8 cellular contexts compared by ENCODE assay signal in the genomic region with DNA sequence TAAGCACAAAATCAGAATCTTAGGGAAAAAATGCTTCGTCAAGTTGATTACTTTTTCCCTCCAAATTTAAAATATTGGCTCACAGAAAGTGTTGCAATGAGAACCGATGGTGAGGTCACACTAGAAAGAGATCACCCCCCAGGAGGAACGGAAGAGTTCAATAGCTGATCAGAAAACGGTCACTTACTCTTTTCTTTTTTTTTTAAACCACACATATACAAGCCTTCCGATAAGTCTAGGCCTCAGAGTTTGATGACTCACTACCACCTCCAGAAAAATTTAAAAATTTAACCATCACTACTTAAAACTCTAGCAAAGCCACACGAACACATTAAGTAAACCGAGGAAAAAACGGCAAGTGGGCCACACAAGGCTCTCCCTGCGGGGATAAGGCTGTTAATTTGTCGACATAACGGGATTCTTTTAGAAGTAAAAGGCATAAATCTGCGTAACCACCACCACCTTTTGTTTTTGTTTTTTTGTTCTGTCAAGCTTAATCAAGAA. TPM values are rescaled to one million over a fixed set of nuclear protein-coding genes. Genes with fewer than 3 reads are reported as not detected.
DNase-seq lines count a peak whose midpoint lies in the region; ATAC-seq, FAIRE-seq and TF ChIP-seq lines count a peak whose summit lies in the region.

No MANE protein-coding gene starts in this region.

- TF ChIP-seq POLR2A in HepG2 (IDR thresholded peaks at IDR 0.05; ENCODE audit: insufficient read depth in 1 of 2, low read depth in 2 of 2, low read length in 2 of 2) = no peak

- H3K9ac ChIP-seq in KMS-11 (peak overlapping the region; percentile 86), HepG2 (ENCODE audit: insufficient read depth, low read depth, low read length) (peak overlapping the region; percentile 99)

- no peaks in the 10 kb centered on the region for H3K36me3 ChIP-seq in KMS-11 (ENCODE audit: insufficient read depth)
- peaks cover 9 to 37% of the 10 kb centered on the region in 2 experiments; a peak in 4 of 5 replicates for H3K36me3 ChIP-seq in HepG2 (replicated peaks in 1 of 2; ENCODE audit: control insufficient read depth in 1 of 2, insufficient read depth in 2 of 2, low read length in 2 of 2)

- peaks cover 10% of the 10 kb centered on the region for H3K4me1 ChIP-seq in KMS-11 (ENCODE audit: low read depth, poor library complexity, severe bottlenecking)
- H3K4me1 ChIP-seq in HepG2 (ENCODE audit: insufficient read depth, low read length) = peaks cover 79% of the 10 kb centered on the region

- ATAC-seq in HepG2 = no peak

- H3K27ac ChIP-seq in KMS-11 (peak overlapping the region; percentile 76; the same call in 1 of the 2 replicates), HepG2 (ENCODE audit: extremely low read length, insufficient read depth, low read length) (peak overlapping the region; percentile 97)

- TF ChIP-seq CTCF in KMS-11 (conservative IDR thresholded peaks at IDR 0.05; ENCODE audit: low read depth, low read length) (no peak), HepG2 (CRISPR knock-in tag; IDR thresholded peaks at IDR 0.05) (no peak), type B pancreatic cell (conservative IDR thresholded peaks at IDR 0.05) (no peak)

- 5% methylated on average over 12 of the region's 12 CpGs for WGBS in HepG2 (ENCODE audit: low lambda C conversion rate)

- TF ChIP-seq EP300 in HepG2 (IDR thresholded peaks at IDR 0.05; ENCODE audit: low read depth in 2 of 2, low read length in 2 of 2) (no peak), HepG2 (CRISPR knock-in tag; IDR thresholded peaks at IDR 0.05; ENCODE audit: borderline replicate concordance) (no peak)

- H3K36me3 Mint-ChIP-seq in type B pancreatic cell = peaks cover 15% of the 10 kb centered on the region

- H3K4me2 ChIP-seq in KMS-11 (peak overlapping the region; percentile 95), HepG2 (ENCODE audit: low read depth, low read length) (peak overlapping the region; percentile 73)

- no peak overlapping the region for H3K4me3 ChIP-seq in KMS-11 (IDR thresholded peaks at IDR 0.05; ENCODE audit: insufficient read depth, low read depth, low read length)
- peak overlapping the region; percentile 66 to 86 (median 76) for H3K4me3 ChIP-seq in HepG2 (replicated peaks in 1 of 3; ENCODE audit: insufficient read depth in 1 of 3, low read depth in 2 of 3, low read length in 3 of 3)

- H4K20me1 ChIP-seq in KMS-11 (ENCODE audit: insufficient read depth) = 0 out of 2 replicates have a peak, but pooled peaks cover 2% of the 10 kb centered on the region
- H4K20me1 ChIP-seq in HepG2 (ENCODE audit: insufficient read depth, low read length) = peaks cover 55% of the 10 kb centered on the region

- in situ Hi-C loops in HepG2 (cut with HindIII; ENCODE audit: extremely low pct_ligation_motif_present, low pct_unique_long_range_greater_than_20kb) = no loop called here

- DNase-seq in AG08396 (ENCODE audit: low spot score) (peak; percentile 75), amniotic stem cell (lab: John Stamatoyannopoulos, UW) (peak; percentile 10), HepG2 (ENCODE audit: low spot score) (no peak), type B pancreatic cell (ENCODE audit: extremely low spot score, unreplicated experiment) (no peak), HEK293T (ENCODE audit: extremely low spot score) (no peak), HT-29 (ENCODE audit: low spot score) (no peak)
- DNase-seq in stimulated activated CD4-positive, alpha-beta T cell treated with anti-CD3 and anti-CD28 coated beads, Interleukin-4, amount 100 ng/mL, for 4 hours = no peak

- BruUV-seq in HepG2 (replicated peaks; lab: Mats Ljungman, UMichigan) = TSS peak; percentile 62

- peak; percentile 64 for FAIRE-seq in HepG2 (lab: Jason Lieb, UNC)

- H3K27ac Mint-ChIP-seq in type B pancreatic cell = peak overlapping the region; percentile 99

- H3K9me3 Mint-ChIP-seq in type B pancreatic cell = no peaks in the 10 kb centered on the region

- H3K9me3 ChIP-seq in HepG2 (ENCODE audit: low read length) = no peaks in the 10 kb centered on the region

- H3K79me2 ChIP-seq in KMS-11 (ENCODE audit: insufficient read depth, low read depth) (peaks cover 60% of the 10 kb centered on the region), HepG2 (ENCODE audit: insufficient read depth, low read length) (peaks cover 58% of the 10 kb centered on the region)

- H3K4me3 Mint-ChIP-seq in type B pancreatic cell = peak overlapping the region; percentile 99

- POLR2A ChIA-PET in HepG2 (lab: Yijun Ruan, JAX) (interaction anchor here (0.6 to 2.0 kb wide), 11 partner anchors 8 to 650 kb away, joined by 3 to 13 read pairs (median 4); partner anchors contain the start of genes BRD3OS, CACFD1, MED22 and RPL7A), HEK293T (lab: Yijun Ruan, JAX) (interaction anchor here (0.6 to 1.4 kb wide), 10 partner anchors 11 to 104 kb away, joined by 3 to 15 read pairs (median 5); partner anchors contain the start of genes CACFD1, MED22, RPL7A and SLC2A6)

- intact Hi-C loops in HepG2 (cut with micrococcal nuclease; ENCODE audit: unreplicated experiment) = no loop called here

- CTCF ChIA-PET in HepG2 (lab: Yijun Ruan, JAX; ENCODE audit: low intra/inter-chr PET ratio, low total read pairs) = no interaction called here
- CTCF ChIA-PET in HEK293T (lab: Yijun Ruan, JAX) = interaction anchor here (0.5 kb wide), 1 partner anchor 214 kb away, joined by 4 read pairs; no protein-coding TSS in a partner anchor

- no peak for TF ChIP-seq RAD21 in HepG2 (CRISPR knock-in tag; IDR thresholded peaks at IDR 0.05)

- H2AFZ ChIP-seq in KMS-11 (ENCODE audit: low read depth) (no peak overlapping the region), HepG2 (ENCODE audit: low read length) (no peak overlapping the region)

- H3K27me3 Mint-ChIP-seq in type B pancreatic cell = no peaks in the 10 kb centered on the region

- H3K27me3 ChIP-seq in KMS-11 (ENCODE audit: insufficient read depth, low read depth) (no peaks in the 10 kb centered on the region; the same call in 1 of the 2 replicates), HepG2 (ENCODE audit: control insufficient read depth in 1 of 2, insufficient read depth in 2 of 2, low read length in 2 of 2) (no peaks in the 10 kb centered on the region)

- peaks cover 37% of the 10 kb centered on the region for H3K4me1 Mint-ChIP-seq in type B pancreatic cell (ENCODE audit: unreplicated experiment)

RNA-seq across cellular contexts. Expression of gene SURF4, which starts 1.2 kb away (rescaled TPM):
- total RNA-seq in HepG2 (2016; rRNA removed; fragmentation: Illumina TruSeq; extraction: Trizol) (135 and 265 TPM in 2 replicates), type B pancreatic cell (ENCODE audit: low replicate concordance) (173 and 224 TPM in 2 replicates)
- total RNA-seq in HepG2 (2016; cell fraction: cytosol; rRNA removed; fragmentation: Illumina TruSeq; extraction: Trizol; ENCODE audit: low read depth) = 32.2 and 32.9 TPM in 2 replicates
- 115 and 269 TPM in 2 replicates for total RNA-seq in HepG2 (2016; cell fraction: insoluble cytoplasmic fraction; rRNA removed; fragmentation: Illumina TruSeq; extraction: Trizol)
- total RNA-seq in HepG2 (2016; cell fraction: membrane; rRNA removed; fragmentation: Illumina TruSeq; extraction: Trizol) = 110 and 114 TPM in 2 replicates
- total RNA-seq in HepG2 (2016; cell fraction: nucleus; rRNA removed; fragmentation: Illumina TruSeq; extraction: Trizol) = 228 and 275 TPM in 2 replicates
- 220 and 224 TPM in 2 replicates for polyA plus RNA-seq in HepG2 (2011; rRNA removed)
- polyA plus RNA-seq in HepG2 (2011; cell fraction: cytosol; rRNA removed) = 264 and 277 TPM in 2 replicates
- polyA plus RNA-seq in HepG2 (2011; cell fraction: nucleus; rRNA removed) = 180 and 191 TPM in 2 replicates
- polyA plus RNA-seq in HepG2 (2012) = 188 and 224 TPM in 2 replicates
- 32.1 and 37.0 TPM in 2 replicates for polyA plus RNA-seq in HepG2 (2016; cell fraction: cytosol; fragmentation: Illumina TruSeq; extraction: Trizol; ENCODE audit: low read depth)
- polyA plus RNA-seq in HepG2 (2016; cell fraction: insoluble cytoplasmic fraction; fragmentation: Illumina TruSeq; extraction: Trizol; ENCODE audit: low read depth) = 124 and 145 TPM in 2 replicates
- 76.2 and 78.0 TPM in 2 replicates for polyA plus RNA-seq in HepG2 (2016; cell fraction: membrane; fragmentation: Illumina TruSeq; extraction: Trizol; ENCODE audit: low read depth)
- 397 and 400 TPM in 2 replicates for polyA plus RNA-seq in HepG2 (2016; cell fraction: nucleus; fragmentation: Illumina TruSeq; extraction: Trizol; ENCODE audit: insufficient read depth, low read depth)
- 375 and 710 TPM in 2 replicates for polyA minus RNA-seq in HepG2 (2011; rRNA and poly(A)+ RNA removed; ENCODE audit: low replicate concordance)
- 173 and 200 TPM in 2 replicates for polyA minus RNA-seq in HepG2 (2011; cell fraction: cytosol; rRNA and poly(A)+ RNA removed)
- 72.5 and 84.8 TPM in 2 replicates for polyA minus RNA-seq in HepG2 (2011; cell fraction: nucleus; rRNA and poly(A)+ RNA removed)
- 297 and 299 TPM in 2 replicates for total RNA-seq in HT-29 (2014; rRNA removed; shearing (Covaris generic))

RNA-seq across cellular contexts. Expression of gene STKLD1, which starts 1.5 kb away (rescaled TPM):
- 1.1 and 2.2 TPM in 2 replicates for total RNA-seq in HepG2 (2016; rRNA removed; fragmentation: Illumina TruSeq; extraction: Trizol)
- 3.2 and 4.6 TPM in 2 replicates for total RNA-seq in HepG2 (2016; cell fraction: cytosol; rRNA removed; fragmentation: Illumina TruSeq; extraction: Trizol; ENCODE audit: low read depth)
- total RNA-seq in HepG2 (2016; cell fraction: insoluble cytoplasmic fraction; rRNA removed; fragmentation: Illumina TruSeq; extraction: Trizol) = 1.6 TPM in 2 replicates
- 3.7 and 4.8 TPM in 2 replicates for total RNA-seq in HepG2 (2016; cell fraction: membrane; rRNA removed; fragmentation: Illumina TruSeq; extraction: Trizol)
- total RNA-seq in HepG2 (2016; cell fraction: nucleus; rRNA removed; fragmentation: Illumina TruSeq; extraction: Trizol) = 0.53 and 0.75 TPM in 2 replicates
- polyA plus RNA-seq in HepG2 (2011; rRNA removed) = 1.5 and 3.8 TPM in 2 replicates
- polyA plus RNA-seq in HepG2 (2011; cell fraction: cytosol; rRNA removed) = 2.0 and 2.7 TPM in 2 replicates
- polyA plus RNA-seq in HepG2 (2011; cell fraction: nucleus; rRNA removed) = 0.87 and 3.7 TPM in 2 replicates
- polyA plus RNA-seq in HepG2 (2012) = 3.1 and 4.8 TPM in 2 replicates
- polyA plus RNA-seq in HepG2 (2016; cell fraction: cytosol; fragmentation: Illumina TruSeq; extraction: Trizol; ENCODE audit: low read depth) = 4.2 and 4.8 TPM in 2 replicates
- 1.5 and 2.2 TPM in 2 replicates for polyA plus RNA-seq in HepG2 (2016; cell fraction: insoluble cytoplasmic fraction; fragmentation: Illumina TruSeq; extraction: Trizol; ENCODE audit: low read depth)
- polyA plus RNA-seq in HepG2 (2016; cell fraction: membrane; fragmentation: Illumina TruSeq; extraction: Trizol; ENCODE audit: low read depth) = 3.8 and 5.3 TPM in 2 replicates
- 1.2 and 2.1 TPM in 2 replicates for polyA plus RNA-seq in HepG2 (2016; cell fraction: nucleus; fragmentation: Illumina TruSeq; extraction: Trizol; ENCODE audit: insufficient read depth, low read depth)
- 0.56 and 1.5 TPM in 2 replicates for polyA minus RNA-seq in HepG2 (2011; rRNA and poly(A)+ RNA removed; ENCODE audit: low replicate concordance)
- 0.59 TPM in 1 of 2 replicates, not detected in the other for polyA minus RNA-seq in HepG2 (2011; cell fraction: cytosol; rRNA and poly(A)+ RNA removed)
- 0.77 and 1.1 TPM in 2 replicates for polyA minus RNA-seq in HepG2 (2011; cell fraction: nucleus; rRNA and poly(A)+ RNA removed)
- total RNA-seq in type B pancreatic cell (ENCODE audit: low replicate concordance) = 1.00 and 3.9 TPM in 2 replicates
- total RNA-seq in HT-29 (2014; rRNA removed; shearing (Covaris generic)) = not detected in 2 replicates

RNA-seq across cellular contexts. Expression of gene SURF2, which starts 18.3 kb away (rescaled TPM):
- total RNA-seq in HepG2 (2016; rRNA removed; fragmentation: Illumina TruSeq; extraction: Trizol) (10.3 and 13.6 TPM in 2 replicates), type B pancreatic cell (ENCODE audit: low replicate concordance) (21.3 and 23.5 TPM in 2 replicates)
- total RNA-seq in HepG2 (2016; cell fraction: cytosol; rRNA removed; fragmentation: Illumina TruSeq; extraction: Trizol; ENCODE audit: low read depth) = 10.3 and 15.8 TPM in 2 replicates
- 12.0 and 12.6 TPM in 2 replicates for total RNA-seq in HepG2 (2016; cell fraction: insoluble cytoplasmic fraction; rRNA removed; fragmentation: Illumina TruSeq; extraction: Trizol)
- total RNA-seq in HepG2 (2016; cell fraction: membrane; rRNA removed; fragmentation: Illumina TruSeq; extraction: Trizol) = 10.0 and 13.9 TPM in 2 replicates
- total RNA-seq in HepG2 (2016; cell fraction: nucleus; rRNA removed; fragmentation: Illumina TruSeq; extraction: Trizol) = 4.1 and 4.4 TPM in 2 replicates
- 6.1 and 6.3 TPM in 2 replicates for polyA plus RNA-seq in HepG2 (2011; rRNA removed)
- 6.8 and 9.7 TPM in 2 replicates for polyA plus RNA-seq in HepG2 (2011; cell fraction: cytosol; rRNA removed)
- 6.6 and 8.7 TPM in 2 replicates for polyA plus RNA-seq in HepG2 (2011; cell fraction: nucleus; rRNA removed)
- 6.8 and 8.6 TPM in 2 replicates for polyA plus RNA-seq in HepG2 (2012)
- polyA plus RNA-seq in HepG2 (2016; cell fraction: cytosol; fragmentation: Illumina TruSeq; extraction: Trizol; ENCODE audit: low read depth) = 14.4 and 20.2 TPM in 2 replicates
- polyA plus RNA-seq in HepG2 (2016; cell fraction: insoluble cytoplasmic fraction; fragmentation: Illumina TruSeq; extraction: Trizol; ENCODE audit: low read depth) = 19.8 and 21.6 TPM in 2 replicates
- 12.6 and 15.8 TPM in 2 replicates for polyA plus RNA-seq in HepG2 (2016; cell fraction: membrane; fragmentation: Illumina TruSeq; extraction: Trizol; ENCODE audit: low read depth)
- polyA plus RNA-seq in HepG2 (2016; cell fraction: nucleus; fragmentation: Illumina TruSeq; extraction: Trizol; ENCODE audit: insufficient read depth, low read depth) = 11.3 and 11.9 TPM in 2 replicates
- polyA minus RNA-seq in HepG2 (2011; rRNA and poly(A)+ RNA removed; ENCODE audit: low replicate concordance) = 3.5 and 24.4 TPM in 2 replicates
- polyA minus RNA-seq in HepG2 (2011; cell fraction: cytosol; rRNA and poly(A)+ RNA removed) = 2.3 and 5.0 TPM in 2 replicates
- 1.6 and 2.3 TPM in 2 replicates for polyA minus RNA-seq in HepG2 (2011; cell fraction: nucleus; rRNA and poly(A)+ RNA removed)
- 94.2 and 135 TPM in 2 replicates for total RNA-seq in HT-29 (2014; rRNA removed; shearing (Covaris generic))

RNA-seq across cellular contexts. Expression of gene SURF1, which starts 18.4 kb away (rescaled TPM):
- total RNA-seq in HepG2 (2016; rRNA removed; fragmentation: Illumina TruSeq; extraction: Trizol) (10.6 and 17.8 TPM in 2 replicates), type B pancreatic cell (ENCODE audit: low replicate concordance) (40.8 and 46.9 TPM in 2 replicates)
- 21.0 and 25.4 TPM in 2 replicates for total RNA-seq in HepG2 (2016; cell fraction: cytosol; rRNA removed; fragmentation: Illumina TruSeq; extraction: Trizol; ENCODE audit: low read depth)
- 9.6 and 18.9 TPM in 2 replicates for total RNA-seq in HepG2 (2016; cell fraction: insoluble cytoplasmic fraction; rRNA removed; fragmentation: Illumina TruSeq; extraction: Trizol)
- 22.4 and 26.0 TPM in 2 replicates for total RNA-seq in HepG2 (2016; cell fraction: membrane; rRNA removed; fragmentation: Illumina TruSeq; extraction: Trizol)
- 13.9 and 14.0 TPM in 2 replicates for total RNA-seq in HepG2 (2016; cell fraction: nucleus; rRNA removed; fragmentation: Illumina TruSeq; extraction: Trizol)
- polyA plus RNA-seq in HepG2 (2011; rRNA removed) = 39.2 and 40.7 TPM in 2 replicates
- polyA plus RNA-seq in HepG2 (2011; cell fraction: cytosol; rRNA removed) = 29.3 and 32.3 TPM in 2 replicates
- polyA plus RNA-seq in HepG2 (2011; cell fraction: nucleus; rRNA removed) = 29.7 and 32.0 TPM in 2 replicates
- polyA plus RNA-seq in HepG2 (2012) = 22.8 and 26.6 TPM in 2 replicates
- polyA plus RNA-seq in HepG2 (2016; cell fraction: cytosol; fragmentation: Illumina TruSeq; extraction: Trizol; ENCODE audit: low read depth) = 52.7 and 53.1 TPM in 2 replicates
- 19.0 and 20.1 TPM in 2 replicates for polyA plus RNA-seq in HepG2 (2016; cell fraction: insoluble cytoplasmic fraction; fragmentation: Illumina TruSeq; extraction: Trizol; ENCODE audit: low read depth)
- 38.1 and 44.5 TPM in 2 replicates for polyA plus RNA-seq in HepG2 (2016; cell fraction: membrane; fragmentation: Illumina TruSeq; extraction: Trizol; ENCODE audit: low read depth)
- polyA plus RNA-seq in HepG2 (2016; cell fraction: nucleus; fragmentation: Illumina TruSeq; extraction: Trizol; ENCODE audit: insufficient read depth, low read depth) = 46.1 and 51.6 TPM in 2 replicates
- 14.4 and 46.3 TPM in 2 replicates for polyA minus RNA-seq in HepG2 (2011; rRNA and poly(A)+ RNA removed; ENCODE audit: low replicate concordance)
- 8.0 and 10.5 TPM in 2 replicates for polyA minus RNA-seq in HepG2 (2011; cell fraction: cytosol; rRNA and poly(A)+ RNA removed)
- 7.1 and 7.5 TPM in 2 replicates for polyA minus RNA-seq in HepG2 (2011; cell fraction: nucleus; rRNA and poly(A)+ RNA removed)
- 27.7 and 32.7 TPM in 2 replicates for total RNA-seq in HT-29 (2014; rRNA removed; shearing (Covaris generic))

RNA-seq across cellular contexts. Expression of gene RPL7A, which starts 26.6 kb away (rescaled TPM):
- total RNA-seq in HepG2 (2016; rRNA removed; fragmentation: Illumina TruSeq; extraction: Trizol) (2,938 and 3,359 TPM in 2 replicates), type B pancreatic cell (ENCODE audit: low replicate concordance) (2,442 and 2,715 TPM in 2 replicates)
- 3,183 and 3,719 TPM in 2 replicates for total RNA-seq in HepG2 (2016; cell fraction: cytosol; rRNA removed; fragmentation: Illumina TruSeq; extraction: Trizol; ENCODE audit: low read depth)
- total RNA-seq in HepG2 (2016; cell fraction: insoluble cytoplasmic fraction; rRNA removed; fragmentation: Illumina TruSeq; extraction: Trizol) = 2,895 and 3,215 TPM in 2 replicates
- 5,789 and 6,219 TPM in 2 replicates for total RNA-seq in HepG2 (2016; cell fraction: membrane; rRNA removed; fragmentation: Illumina TruSeq; extraction: Trizol)
- 1,151 and 1,198 TPM in 2 replicates for total RNA-seq in HepG2 (2016; cell fraction: nucleus; rRNA removed; fragmentation: Illumina TruSeq; extraction: Trizol)
- 2,401 and 2,404 TPM in 2 replicates for polyA plus RNA-seq in HepG2 (2011; rRNA removed)
- 3,191 and 3,845 TPM in 2 replicates for polyA plus RNA-seq in HepG2 (2011; cell fraction: cytosol; rRNA removed)
- polyA plus RNA-seq in HepG2 (2011; cell fraction: nucleus; rRNA removed) = 1,035 and 1,145 TPM in 2 replicates
- 2,335 and 2,606 TPM in 2 replicates for polyA plus RNA-seq in HepG2 (2012)
- polyA plus RNA-seq in HepG2 (2016; cell fraction: cytosol; fragmentation: Illumina TruSeq; extraction: Trizol; ENCODE audit: low read depth) = 3,837 and 4,399 TPM in 2 replicates
- 3,343 and 3,509 TPM in 2 replicates for polyA plus RNA-seq in HepG2 (2016; cell fraction: insoluble cytoplasmic fraction; fragmentation: Illumina TruSeq; extraction: Trizol; ENCODE audit: low read depth)
- polyA plus RNA-seq in HepG2 (2016; cell fraction: membrane; fragmentation: Illumina TruSeq; extraction: Trizol; ENCODE audit: low read depth) = 6,158 and 6,472 TPM in 2 replicates
- 1,904 and 1,909 TPM in 2 replicates for polyA plus RNA-seq in HepG2 (2016; cell fraction: nucleus; fragmentation: Illumina TruSeq; extraction: Trizol; ENCODE audit: insufficient read depth, low read depth)
- 1,962 and 4,695 TPM in 2 replicates for polyA minus RNA-seq in HepG2 (2011; rRNA and poly(A)+ RNA removed; ENCODE audit: low replicate concordance)
- 853 and 917 TPM in 2 replicates for polyA minus RNA-seq in HepG2 (2011; cell fraction: cytosol; rRNA and poly(A)+ RNA removed)
- 477 and 550 TPM in 2 replicates for polyA minus RNA-seq in HepG2 (2011; cell fraction: nucleus; rRNA and poly(A)+ RNA removed)
- 2,195 and 2,237 TPM in 2 replicates for total RNA-seq in HT-29 (2014; rRNA removed; shearing (Covaris generic))

Comparison
In these comparisons a context has a peak if more than half of its experiments do, and no peak if none do; other contexts are left out.
1. DNase-seq: peak in AG08396 (single experiment) and amniotic stem cell (single experiment); none in HepG2 (single experiment), type B pancreatic cell (single experiment), stimulated activated CD4-positive, alpha-beta T cell treated with anti-CD3 and anti-CD28 coated beads, Interleukin-4, amount 100 ng/mL, for 4 hours (0 of 2), HEK293T (single experiment) and HT-29 (single experiment).